ENCODE assay signal across 22 cellular contexts in the genomic region with DNA sequence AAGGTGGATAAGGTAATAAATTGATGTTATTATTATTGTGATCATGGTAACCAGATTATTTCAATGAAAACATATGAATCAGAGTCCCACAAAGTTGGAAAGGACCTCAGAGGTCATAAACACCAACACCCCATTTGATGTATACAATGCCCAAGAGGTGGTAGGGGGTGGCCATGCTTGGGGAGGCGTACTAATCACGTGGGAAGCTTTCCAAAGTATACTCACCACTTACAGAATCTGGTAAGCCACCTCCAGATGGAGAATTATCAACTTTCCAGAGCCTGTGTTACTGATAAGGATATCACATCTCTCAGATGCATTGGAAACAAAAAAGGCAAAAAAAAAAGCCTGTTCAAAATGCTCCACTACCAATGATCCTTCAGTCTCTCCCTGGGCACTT. TPM values are rescaled to one million over a fixed set of nuclear protein-coding genes. Genes with fewer than 3 reads are reported as not detected.
DNase-seq lines count a peak whose midpoint lies in the region; ATAC-seq, FAIRE-seq and TF ChIP-seq lines count a peak whose summit lies in the region.
"Had no signal": no experiment of that assay in that cellular context is flagged by ENCODE, and none has a peak within 500 bp of the region (broad histone marks: within the 10 kb centered on the region; RNA-seq: fewer than 3 reads in every experiment).

No MANE protein-coding gene starts in this region.

- H3K9ac ChIP-seq in HepG2 (ENCODE audit: insufficient read depth, low read depth, low read length): no peak overlapping the region
- H3K9ac ChIP-seq in K562 (ENCODE audit: insufficient read depth in 1 of 2, low read depth in 2 of 2, low read length in 2 of 2): no peak overlapping the region

- TF ChIP-seq POLR2A in HepG2 (IDR thresholded peaks at IDR 0.05; ENCODE audit: insufficient read depth in 1 of 2, low read depth in 2 of 2, low read length in 2 of 2) (no peak), right lobe of liver (IDR thresholded peaks at IDR 0.05) (no peak), K562 (conservative IDR thresholded peaks at IDR 0.05) (no peak), suprapubic skin (IDR thresholded peaks at IDR 0.05) (no peak)

- TF ChIP-seq EP300 in HepG2 (IDR thresholded peaks at IDR 0.05; ENCODE audit: low read depth in 2 of 2, low read length in 2 of 2): no peak
- no peak for TF ChIP-seq EP300 in HepG2 (CRISPR knock-in tag; IDR thresholded peaks at IDR 0.05; ENCODE audit: borderline replicate concordance)
- TF ChIP-seq EP300 in K562 (IDR thresholded peaks at IDR 0.05; ENCODE audit: low read length): no peak
- no peak for TF ChIP-seq EP300 in suprapubic skin (IDR thresholded peaks at IDR 0.05)

- POLR2A ChIA-PET in HepG2 (lab: Yijun Ruan, JAX) (interaction anchor here (0.7 to 3.5 kb wide), 2 partner anchors 9 to 18 kb away, joined by 3 to 18 read pairs; a partner anchor contains a TSS), K562 (lab: Yijun Ruan, JAX) (interaction anchor here (0.6 to 1.6 kb wide), 3 partner anchors 8 to 33 kb away, joined by 3 to 4 read pairs (median 3); a partner anchor contains a TSS), A673 (lab: Charles Lee; ENCODE audit: low non-redundant PET) (no interaction called here)

- CTCF ChIA-PET in HepG2 (lab: Yijun Ruan, JAX; ENCODE audit: low intra/inter-chr PET ratio, low total read pairs) (no interaction called here), K562 (lab: Yijun Ruan, JAX; ENCODE audit: low intra/inter-chr PET ratio) (no interaction called here), A673 (lab: Charles Lee) (no interaction called here)

- ATAC-seq in HepG2 (no peak), right lobe of liver (no peak), K562 (no peak), HG03039 (IDR thresholded peaks at IDR 0.05; ENCODE audit: unreplicated experiment) (no peak)
- ATAC-seq: Panc1 had no signal

- H3K9me3 ChIP-seq in HepG2 (ENCODE audit: low read length) (no peaks in the 10 kb centered on the region), right lobe of liver (no peaks in the 10 kb centered on the region), K562 (replicated peaks; ENCODE audit: control insufficient read depth, insufficient read depth, low read depth, low read length) (no peaks in the 10 kb centered on the region), suprapubic skin (no peaks in the 10 kb centered on the region), A673 (ENCODE audit: low read depth, low read length, poor library complexity, severe bottlenecking) (no peaks in the 10 kb centered on the region)
- H3K9me3 ChIP-seq: SJSA1 had no signal

- no peaks in the 10 kb centered on the region for H3K9me1 ChIP-seq in K562 (ENCODE audit: control insufficient read depth, insufficient read depth, low read length)

- H3K27me3 ChIP-seq in HepG2 (ENCODE audit: control insufficient read depth in 1 of 2, insufficient read depth in 2 of 2, low read length in 2 of 2): no peaks in the 10 kb centered on the region
- H3K27me3 ChIP-seq in right lobe of liver: no peaks in the 10 kb centered on the region
- no peaks in the 10 kb centered on the region for H3K27me3 ChIP-seq in K562 (ENCODE audit: control insufficient read depth in 2 of 2, insufficient read depth in 2 of 2, low read length in 2 of 2)
- no peaks in the 10 kb centered on the region for H3K27me3 ChIP-seq in suprapubic skin
- H3K27me3 ChIP-seq in A673 (replicated peaks; ENCODE audit: insufficient read depth, low read depth, low read length, poor library complexity): no peaks in the 10 kb centered on the region
- H3K27me3 ChIP-seq: SJSA1 had no signal

- peak; percentile 7 for DNase-seq in DMS 273 (lab: John Stamatoyannopoulos, UW; ENCODE audit: unreplicated experiment)
- DNase-seq in DMS 273 treated with DMSO at 0.1 percent for 48 hours (lab: John Stamatoyannopoulos, UW): no peak
- no peak for DNase-seq in HepG2 (ENCODE audit: low spot score)
- DNase-seq in right lobe of liver: no peak
- DNase-seq in K562 (ENCODE audit: extremely low read depth in 1 of 4, low spot score in 3 of 4): no peak
- no peak for DNase-seq in suprapubic skin (ENCODE audit: low spot score in 2 of 2)
- DNase-seq in A673 (ENCODE audit: low spot score): no peak
- DNase-seq: Calu3, DMS79, KBM-7, NCI-H1105 treated with DMSO at 0.1 percent for 48 hours, NCI-H1694, NCI-H2081 treated with DMSO at 0.1 percent for 48 hours, NCI-H2227 treated with DMSO at 0.1 percent for 48 hours, NCI-H524 treated with DMSO at 0.1 percent for 48 hours had no signal

- H4K20me1 ChIP-seq in HepG2 (ENCODE audit: insufficient read depth, low read length): peaks cover 3% of the 10 kb centered on the region
- 0 out of 2 replicates have a peak, but pooled peaks cover 5% of the 10 kb centered on the region for H4K20me1 ChIP-seq in K562 (replicated peaks; ENCODE audit: control insufficient read depth, insufficient read depth, low read length)

- TF ChIP-seq CTCF in HepG2 (CRISPR knock-in tag; IDR thresholded peaks at IDR 0.05) (no peak), right lobe of liver (IDR thresholded peaks at IDR 0.05) (no peak), K562 (IDR thresholded peaks at IDR 0.05 in 2 of 3, conservative IDR thresholded peaks at IDR 0.05 in 1 of 3; ENCODE audit: insufficient read depth in 2 of 3, low read depth in 1 of 3, low read length in 3 of 3) (no peak), suprapubic skin (IDR thresholded peaks at IDR 0.05) (no peak), A673 (conservative IDR thresholded peaks at IDR 0.05; ENCODE audit: low read depth, low read length) (no peak)

- WGBS in HepG2 (ENCODE audit: low lambda C conversion rate): 96% methylated on average over 2 of the region's 2 CpGs
- WGBS in right lobe of liver (ENCODE audit: insufficient coverage, low coverage, low lambda C conversion rate, missing lambda C conversion rate): 66% methylated on average over 2 of the region's 2 CpGs
- 30% methylated on average over 2 of the region's 2 CpGs for WGBS in K562 (ENCODE audit: insufficient coverage, low coverage, missing lambda C conversion rate)
- WGBS in suprapubic skin: 60% methylated on average over 2 of the region's 2 CpGs

- in situ Hi-C loops in HepG2 (cut with HindIII; ENCODE audit: extremely low pct_ligation_motif_present, low pct_unique_long_range_greater_than_20kb) (loop anchor here (25.0 kb wide), 1 partner anchor 1532 kb away; a partner anchor contains a TSS), K562 (cut with MboI) (no loop called here)

- H3K79me2 ChIP-seq in HepG2 (ENCODE audit: insufficient read depth, low read length): peaks cover 66% of the 10 kb centered on the region
- peaks cover 71% of the 10 kb centered on the region for H3K79me2 ChIP-seq in K562 (ENCODE audit: control insufficient read depth, insufficient read depth, low read length)

- H2AFZ ChIP-seq in HepG2 (ENCODE audit: low read length): no peak overlapping the region
- H2AFZ ChIP-seq in K562 (ENCODE audit: low read depth, low read length): no peak overlapping the region

- H3K27ac ChIP-seq in HepG2 (ENCODE audit: extremely low read length, insufficient read depth, low read length) (no peak overlapping the region), right lobe of liver (no peak overlapping the region), K562 (ENCODE audit: extremely low read depth, low read depth, low read length) (no peak overlapping the region), suprapubic skin (no peak overlapping the region), A673 (ENCODE audit: low read depth, low read length, poor library complexity, severe bottlenecking) (no peak overlapping the region)
- H3K27ac ChIP-seq: 22Rv1, SJSA1 had no signal

- intact Hi-C loops in HepG2 (cut with micrococcal nuclease; ENCODE audit: unreplicated experiment): loop anchor here (10.0 kb wide), 1 partner anchor 1864 kb away; a partner anchor contains a TSS
- intact Hi-C loops in right lobe of liver (cut with DNase I): no loop called here
- intact Hi-C loops in K562 (cut with micrococcal nuclease): no loop called here
- intact Hi-C loops in A673 (cut with micrococcal nuclease; ENCODE audit: unreplicated experiment): no loop called here

- H3K36me3 ChIP-seq in HepG2 (replicated peaks in 1 of 2; ENCODE audit: control insufficient read depth in 1 of 2, insufficient read depth in 2 of 2, low read length in 2 of 2): peaks cover 6 to 11% of the 10 kb centered on the region in 2 experiments
- no peaks in the 10 kb centered on the region for H3K36me3 ChIP-seq in right lobe of liver
- H3K36me3 ChIP-seq in K562 (ENCODE audit: control insufficient read depth, insufficient read depth, low read length): peaks cover 10% of the 10 kb centered on the region; the same call in 2 of the 3 replicates
- H3K36me3 ChIP-seq in suprapubic skin: no peaks in the 10 kb centered on the region
- H3K36me3 ChIP-seq in A673 (ENCODE audit: insufficient read depth, low read length, poor library complexity, severe bottlenecking): no peaks in the 10 kb centered on the region

- H3K4me3 ChIP-seq in HepG2 (replicated peaks in 1 of 3; ENCODE audit: insufficient read depth in 1 of 3, low read depth in 2 of 3, low read length in 3 of 3) (no peak overlapping the region), right lobe of liver (no peak overlapping the region), K562 (no peak overlapping the region), suprapubic skin (no peak overlapping the region), A673 (ENCODE audit: low read depth, low read length, poor library complexity, severe bottlenecking) (no peak overlapping the region)
- H3K4me3 ChIP-seq: SJSA1 had no signal

- no TSS peak for BruUV-seq in HepG2 (replicated peaks; lab: Mats Ljungman, UMichigan)
- BruUV-seq in K562 (replicated peaks; lab: Mats Ljungman, UMichigan): no TSS peak
- no TSS peak for BruUV-seq in A673 (replicated peaks; lab: Mats Ljungman, UMichigan)

- FAIRE-seq in HepG2 (lab: Jason Lieb, UNC): no peak
- no peak for FAIRE-seq in K562 (lab: Jason Lieb, UNC)
- FAIRE-seq: GM12892, GM18507, H1 had no signal

- TF ChIP-seq RAD21 in HepG2 (CRISPR knock-in tag; IDR thresholded peaks at IDR 0.05): no peak
- TF ChIP-seq RAD21 in K562 (CRISPR knock-in tag; conservative IDR thresholded peaks at IDR 0.05 in 1 of 2, IDR thresholded peaks at IDR 0.05 in 1 of 2): no peak

- peaks cover 25% of the 10 kb centered on the region for H3K4me1 ChIP-seq in HepG2 (ENCODE audit: insufficient read depth, low read length)
- H3K4me1 ChIP-seq in right lobe of liver: peaks cover 0 to 9% (median 0%) of the 10 kb centered on the region in 4 donors
- H3K4me1 ChIP-seq in K562 (replicated peaks in 1 of 2; ENCODE audit: control insufficient read depth in 2 of 2, insufficient read depth in 2 of 2, low read length in 2 of 2): peaks cover 3 to 20% of the 10 kb centered on the region in 2 experiments; a peak in 3 of 5 replicates
- H3K4me1 ChIP-seq in suprapubic skin: peaks cover 4% of the 10 kb centered on the region
- H3K4me1 ChIP-seq in A673 (ENCODE audit: insufficient read depth, low read length, poor library complexity, severe bottlenecking): peaks cover 4% of the 10 kb centered on the region
- H3K4me1 ChIP-seq: SJSA1 had no signal

- H3K4me2 ChIP-seq in HepG2 (ENCODE audit: low read depth, low read length) (no peak overlapping the region), K562 (ENCODE audit: insufficient read depth, low read length) (no peak overlapping the region)

RNA-seq across cellular contexts. Expression of a gene that starts 8.4 kb away (rescaled TPM):
- total RNA-seq in HepG2 (2016; rRNA removed; fragmentation: Illumina TruSeq; extraction: Trizol) (385 and 558 TPM in 2 replicates), right lobe of liver (100 to 1,000 TPM; 107 to 249 (median 133) TPM), K562 (2014; rRNA removed) (104 and 149 TPM in 2 replicates), K562 (2014; rRNA removed; fragmentation: Illumina TruSeq; extraction: Trizol) (172 and 181 TPM in 2 replicates), K562 (2015; rRNA removed; fragmentation: Illumina TruSeq; extraction: Trizol) (146 and 162 TPM in 2 replicates), K562 (2021) (129 and 143 TPM in 2 replicates), suprapubic skin (100 to 1,000 TPM; 110 to 212 (median 187) TPM), A673 (2021) (224 and 261 TPM in 2 replicates)
- 148 and 149 TPM in 2 replicates for total RNA-seq in HepG2 (2016; cell fraction: cytosol; rRNA removed; fragmentation: Illumina TruSeq; extraction: Trizol; ENCODE audit: low read depth)
- 449 and 577 TPM in 2 replicates for total RNA-seq in HepG2 (2016; cell fraction: insoluble cytoplasmic fraction; rRNA removed; fragmentation: Illumina TruSeq; extraction: Trizol)
- total RNA-seq in HepG2 (2016; cell fraction: membrane; rRNA removed; fragmentation: Illumina TruSeq; extraction: Trizol): 133 and 150 TPM in 2 replicates
- total RNA-seq in HepG2 (2016; cell fraction: nucleus; rRNA removed; fragmentation: Illumina TruSeq; extraction: Trizol): 382 and 439 TPM in 2 replicates
- polyA plus RNA-seq in HepG2 (2011; rRNA removed) (508 and 626 TPM in 2 replicates), K562 (2011; rRNA removed) (226 and 263 TPM in 2 replicates), K562 (2014; fragmentation: Illumina TruSeq; extraction: Trizol) (244 and 260 TPM in 2 replicates), K562 (2014; fragmentation: Nextera tagmentation; extraction: Ambion mirVana) (100 to 1,000 TPM; 585 to 617 TPM), K562 (2014; rRNA removed) (222 and 233 TPM in 2 replicates)
- polyA plus RNA-seq in HepG2 (2011; cell fraction: cytosol; rRNA removed): 1,110 and 1,232 TPM in 2 replicates
- 187 and 222 TPM in 2 replicates for polyA plus RNA-seq in HepG2 (2011; cell fraction: nucleus; rRNA removed)
- polyA plus RNA-seq in HepG2 (2012): 327 and 493 TPM in 2 replicates
- polyA plus RNA-seq in HepG2 (2016; cell fraction: cytosol; fragmentation: Illumina TruSeq; extraction: Trizol; ENCODE audit: low read depth): 141 and 152 TPM in 2 replicates
- polyA plus RNA-seq in HepG2 (2016; cell fraction: insoluble cytoplasmic fraction; fragmentation: Illumina TruSeq; extraction: Trizol; ENCODE audit: low read depth): 395 and 434 TPM in 2 replicates
- 122 and 125 TPM in 2 replicates for polyA plus RNA-seq in HepG2 (2016; cell fraction: membrane; fragmentation: Illumina TruSeq; extraction: Trizol; ENCODE audit: low read depth)
- 602 and 624 TPM in 2 replicates for polyA plus RNA-seq in HepG2 (2016; cell fraction: nucleus; fragmentation: Illumina TruSeq; extraction: Trizol; ENCODE audit: insufficient read depth, low read depth)
- polyA minus RNA-seq in HepG2 (2011; rRNA and poly(A)+ RNA removed; ENCODE audit: low replicate concordance): 261 and 460 TPM in 2 replicates
- polyA minus RNA-seq in HepG2 (2011; cell fraction: cytosol; rRNA and poly(A)+ RNA removed): 132 TPM in 2 replicates
- polyA minus RNA-seq in HepG2 (2011; cell fraction: nucleus; rRNA and poly(A)+ RNA removed): 79.2 and 94.7 TPM in 2 replicates
- total RNA-seq in K562 (2011; cell fraction: chromatin; rRNA removed; ENCODE audit: low replicate concordance): 76.2 and 102 TPM in 2 replicates
- total RNA-seq in K562 (2011; cell fraction: nucleolus; rRNA removed): 211 and 214 TPM in 2 replicates
- 181 and 184 TPM in 2 replicates for total RNA-seq in K562 (2011; cell fraction: nucleoplasm; rRNA removed)
- polyA plus RNA-seq in K562 (2011; cell fraction: cytosol; rRNA removed): 583 and 621 TPM in 2 replicates
- 58.2 and 70.1 TPM in 2 replicates for polyA plus RNA-seq in K562 (2011; cell fraction: nucleus; rRNA removed)
- polyA plus RNA-seq in K562 (2012): 192 and 212 TPM in 2 replicates
- polyA minus RNA-seq in K562 (2011; rRNA and poly(A)+ RNA removed): 87.6 and 98.8 TPM in 2 replicates
- polyA minus RNA-seq in K562 (2011; cell fraction: cytosol; rRNA and poly(A)+ RNA removed): 44.4 and 50.8 TPM in 2 replicates
- polyA minus RNA-seq in K562 (2011; cell fraction: nucleus; rRNA and poly(A)+ RNA removed): 25.7 and 34.2 TPM in 2 replicates

RNA-seq across cellular contexts. Expression of a gene that starts 17.5 kb away (rescaled TPM):
- total RNA-seq in HepG2 (2016; rRNA removed; fragmentation: Illumina TruSeq; extraction: Trizol) (16.1 and 22.8 TPM in 2 replicates), right lobe of liver (10 to 100 TPM; 12.7 to 38.1 (median 18.5) TPM), K562 (2014; rRNA removed) (4.2 and 4.4 TPM in 2 replicates), K562 (2014; rRNA removed; fragmentation: Illumina TruSeq; extraction: Trizol) (3.9 and 4.3 TPM in 2 replicates), K562 (2015; rRNA removed; fragmentation: Illumina TruSeq; extraction: Trizol) (3.3 and 3.6 TPM in 2 replicates), K562 (2021) (8.5 and 9.5 TPM in 2 replicates), suprapubic skin (10 to 100 TPM; 15.3 to 30.4 (median 21.8) TPM), A673 (2021) (36.6 and 40.7 TPM in 2 replicates)
- 1.9 and 2.6 TPM in 2 replicates for total RNA-seq in HepG2 (2016; cell fraction: cytosol; rRNA removed; fragmentation: Illumina TruSeq; extraction: Trizol; ENCODE audit: low read depth)
- total RNA-seq in HepG2 (2016; cell fraction: insoluble cytoplasmic fraction; rRNA removed; fragmentation: Illumina TruSeq; extraction: Trizol): 13.5 and 23.6 TPM in 2 replicates
- total RNA-seq in HepG2 (2016; cell fraction: membrane; rRNA removed; fragmentation: Illumina TruSeq; extraction: Trizol): 5.5 and 6.1 TPM in 2 replicates
- total RNA-seq in HepG2 (2016; cell fraction: nucleus; rRNA removed; fragmentation: Illumina TruSeq; extraction: Trizol): 15.3 and 18.4 TPM in 2 replicates
- polyA plus RNA-seq in HepG2 (2011; rRNA removed) (47.5 and 48.1 TPM in 2 replicates), K562 (2011; rRNA removed) (12.0 TPM in 2 replicates), K562 (2014; fragmentation: Illumina TruSeq; extraction: Trizol) (9.8 and 10.0 TPM in 2 replicates), K562 (2014; fragmentation: Nextera tagmentation; extraction: Ambion mirVana) (1 to 10 TPM; 7.2 to 9.1 TPM), K562 (2014; rRNA removed) (5.5 and 6.6 TPM in 2 replicates)
- polyA plus RNA-seq in HepG2 (2011; cell fraction: cytosol; rRNA removed): 40.5 and 42.2 TPM in 2 replicates
- 28.4 and 31.8 TPM in 2 replicates for polyA plus RNA-seq in HepG2 (2011; cell fraction: nucleus; rRNA removed)
- 28.4 and 31.9 TPM in 2 replicates for polyA plus RNA-seq in HepG2 (2012)
- 4.3 and 5.4 TPM in 2 replicates for polyA plus RNA-seq in HepG2 (2016; cell fraction: cytosol; fragmentation: Illumina TruSeq; extraction: Trizol; ENCODE audit: low read depth)
- 31.7 and 36.0 TPM in 2 replicates for polyA plus RNA-seq in HepG2 (2016; cell fraction: insoluble cytoplasmic fraction; fragmentation: Illumina TruSeq; extraction: Trizol; ENCODE audit: low read depth)
- 10.4 and 12.8 TPM in 2 replicates for polyA plus RNA-seq in HepG2 (2016; cell fraction: membrane; fragmentation: Illumina TruSeq; extraction: Trizol; ENCODE audit: low read depth)
- polyA plus RNA-seq in HepG2 (2016; cell fraction: nucleus; fragmentation: Illumina TruSeq; extraction: Trizol; ENCODE audit: insufficient read depth, low read depth): 27.4 and 28.0 TPM in 2 replicates
- 45.6 and 63.5 TPM in 2 replicates for polyA minus RNA-seq in HepG2 (2011; rRNA and poly(A)+ RNA removed; ENCODE audit: low replicate concordance)
- polyA minus RNA-seq in HepG2 (2011; cell fraction: cytosol; rRNA and poly(A)+ RNA removed): 14.6 and 19.0 TPM in 2 replicates
- 26.9 and 36.6 TPM in 2 replicates for polyA minus RNA-seq in HepG2 (2011; cell fraction: nucleus; rRNA and poly(A)+ RNA removed)
- 13.4 and 20.8 TPM in 2 replicates for total RNA-seq in K562 (2011; cell fraction: chromatin; rRNA removed; ENCODE audit: low replicate concordance)
- 16.6 and 18.5 TPM in 2 replicates for total RNA-seq in K562 (2011; cell fraction: nucleolus; rRNA removed)
- 18.2 and 20.5 TPM in 2 replicates for total RNA-seq in K562 (2011; cell fraction: nucleoplasm; rRNA removed)
- polyA plus RNA-seq in K562 (2011; cell fraction: cytosol; rRNA removed): 11.7 and 15.8 TPM in 2 replicates
- 11.2 and 13.5 TPM in 2 replicates for polyA plus RNA-seq in K562 (2011; cell fraction: nucleus; rRNA removed)
- polyA plus RNA-seq in K562 (2012): 8.1 and 19.7 TPM in 2 replicates
- 7.3 and 10.4 TPM in 2 replicates for polyA minus RNA-seq in K562 (2011; rRNA and poly(A)+ RNA removed)
- 4.4 and 6.1 TPM in 2 replicates for polyA minus RNA-seq in K562 (2011; cell fraction: cytosol; rRNA and poly(A)+ RNA removed)
- polyA minus RNA-seq in K562 (2011; cell fraction: nucleus; rRNA and poly(A)+ RNA removed): 6.5 and 6.7 TPM in 2 replicates
